In genomic region chr22:37019309-37020191, GRCh38 we compare ENCODE assay signal across 2 cellular contexts.
TF ChIP-seq lines count a peak whose summit lies in the region.

Gene MPST, plus strand, starts transcription at chr22:37019742. Its CDS starts 95 bp downstream, at chr22:37019837.
Gene TST, minus strand, starts transcription at chr22:37019447. Its CDS starts 715 bp downstream, at chr22:37018732.

TF ChIP-seq in Ishikawa, 13 proteins besides CTCF, POLR2A, EP300 and RAD21 (continued from another document):
- TF ChIP-seq, protein P1, sequence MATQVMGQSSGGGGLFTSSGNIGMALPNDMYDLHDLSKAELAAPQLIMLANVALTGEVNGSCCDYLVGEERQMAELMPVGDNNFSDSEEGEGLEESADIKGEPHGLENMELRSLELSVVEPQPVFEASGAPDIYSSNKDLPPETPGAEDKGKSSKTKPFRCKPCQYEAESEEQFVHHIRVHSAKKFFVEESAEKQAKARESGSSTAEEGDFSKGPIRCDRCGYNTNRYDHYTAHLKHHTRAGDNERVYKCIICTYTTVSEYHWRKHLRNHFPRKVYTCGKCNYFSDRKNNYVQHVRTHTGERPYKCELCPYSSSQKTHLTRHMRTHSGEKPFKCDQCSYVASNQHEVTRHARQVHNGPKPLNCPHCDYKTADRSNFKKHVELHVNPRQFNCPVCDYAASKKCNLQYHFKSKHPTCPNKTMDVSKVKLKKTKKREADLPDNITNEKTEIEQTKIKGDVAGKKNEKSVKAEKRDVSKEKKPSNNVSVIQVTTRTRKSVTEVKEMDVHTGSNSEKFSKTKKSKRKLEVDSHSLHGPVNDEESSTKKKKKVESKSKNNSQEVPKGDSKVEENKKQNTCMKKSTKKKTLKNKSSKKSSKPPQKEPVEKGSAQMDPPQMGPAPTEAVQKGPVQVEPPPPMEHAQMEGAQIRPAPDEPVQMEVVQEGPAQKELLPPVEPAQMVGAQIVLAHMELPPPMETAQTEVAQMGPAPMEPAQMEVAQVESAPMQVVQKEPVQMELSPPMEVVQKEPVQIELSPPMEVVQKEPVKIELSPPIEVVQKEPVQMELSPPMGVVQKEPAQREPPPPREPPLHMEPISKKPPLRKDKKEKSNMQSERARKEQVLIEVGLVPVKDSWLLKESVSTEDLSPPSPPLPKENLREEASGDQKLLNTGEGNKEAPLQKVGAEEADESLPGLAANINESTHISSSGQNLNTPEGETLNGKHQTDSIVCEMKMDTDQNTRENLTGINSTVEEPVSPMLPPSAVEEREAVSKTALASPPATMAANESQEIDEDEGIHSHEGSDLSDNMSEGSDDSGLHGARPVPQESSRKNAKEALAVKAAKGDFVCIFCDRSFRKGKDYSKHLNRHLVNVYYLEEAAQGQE (IDR thresholded peaks at IDR 0.05; ENCODE audit: low read depth): no peak
- TF ChIP-seq MAX (IDR thresholded peaks at IDR 0.05) (peak; percentile 5; the same call in 1 of the 2 replicates), USF1 (IDR thresholded peaks at IDR 0.05) (no peak), CEBPB (IDR thresholded peaks at IDR 0.05) (no peak), NFIC (IDR thresholded peaks at IDR 0.05) (no peak; the same call in 1 of the 2 replicates), YY1 (IDR thresholded peaks at IDR 0.05; ENCODE audit: low read depth) (peak; percentile 56; the same call in 1 of the 2 replicates), TAF1 (IDR thresholded peaks at IDR 0.05; ENCODE audit: low read depth) (peak; percentile 81; the same call in 1 of the 2 replicates)

TF ChIP-seq in GM12878, 131 proteins besides CTCF, POLR2A, EP300 and RAD21 (continued from another document):
- TF ChIP-seq BCLAF1 (IDR thresholded peaks at IDR 0.05) (peak; percentile 99), HDGF (IDR thresholded peaks at IDR 0.05) (0 out of 2 replicates have a peak, but pooled peaks have one; percentile 42), POU2F2 (IDR thresholded peaks at IDR 0.05; ENCODE audit: borderline replicate concordance, low read depth, low read length) (0 out of 3 replicates have a peak, but pooled peaks have one; percentile 20), NR2F1 (conservative IDR thresholded peaks at IDR 0.05) (peak; percentile 56; the same call in 1 of the 2 replicates), POLR2AphosphoS5 (IDR thresholded peaks at IDR 0.05; ENCODE audit: low read length) (peak; percentile 54; the same call in 1 of the 2 replicates), ZSCAN29 (IDR thresholded peaks at IDR 0.05) (0 out of 2 replicates have a peak, but pooled peaks have one; percentile 56), NR2C1 (IDR thresholded peaks at IDR 0.05) (peak; percentile 47), BHLHE40 (IDR thresholded peaks at IDR 0.05; ENCODE audit: borderline replicate concordance in 1 of 2, low read depth in 2 of 2, low read length in 1 of 2) (peak; percentile 71 to 99), CREB1 (IDR thresholded peaks at IDR 0.05; ENCODE audit: low read depth) (no peak), BACH1 (IDR thresholded peaks at IDR 0.05; ENCODE audit: borderline replicate concordance) (peak; percentile 81), IKZF1 (conservative IDR thresholded peaks at IDR 0.05) (peak; percentile 74; the same call in 1 of the 2 replicates), RELA (IDR thresholded peaks at IDR 0.05; ENCODE audit: borderline replicate concordance, partially characterized antibody) (no peak), GATAD2B (conservative IDR thresholded peaks at IDR 0.05; ENCODE audit: low read depth) (peak; percentile 17; the same call in 1 of the 2 replicates), ZNF217 (IDR thresholded peaks at IDR 0.05) (peak; percentile 43; the same call in 1 of the 2 replicates), DPF2 (IDR thresholded peaks at IDR 0.05) (peak; percentile 66; the same call in 1 of the 2 replicates), ASH2L (IDR thresholded peaks at IDR 0.05; ENCODE audit: borderline replicate concordance, low read depth) (0 out of 2 replicates have a peak, but pooled peaks have one; percentile 26), CHD1 (IDR thresholded peaks at IDR 0.05; ENCODE audit: low read depth, low read length) (peak; percentile 96), LARP7 (IDR thresholded peaks at IDR 0.05) (peak; percentile 74), SMARCA5 (IDR thresholded peaks at IDR 0.05) (peak; percentile 62; the same call in 1 of the 2 replicates), KLF5 (IDR thresholded peaks at IDR 0.05; ENCODE audit: partially characterized antibody) (peak; percentile 98), PML (IDR thresholded peaks at IDR 0.05; ENCODE audit: low read length) (no peak), JUND (IDR thresholded peaks at IDR 0.05; ENCODE audit: low read depth, low read length) (peak; percentile 95; the same call in 1 of the 2 replicates), MXI1 (IDR thresholded peaks at IDR 0.05; ENCODE audit: low read depth, low read length) (no peak), TAF1 (IDR thresholded peaks at IDR 0.05; ENCODE audit: borderline replicate concordance, low read depth, low read length) (peak; percentile 71; the same call in 1 of the 2 replicates), PAX8 (IDR thresholded peaks at IDR 0.05) (no peak), ZNF687 (IDR thresholded peaks at IDR 0.05) (0 out of 2 replicates have a peak, but pooled peaks have one; percentile 41)
- TF ChIP-seq, protein P2, sequence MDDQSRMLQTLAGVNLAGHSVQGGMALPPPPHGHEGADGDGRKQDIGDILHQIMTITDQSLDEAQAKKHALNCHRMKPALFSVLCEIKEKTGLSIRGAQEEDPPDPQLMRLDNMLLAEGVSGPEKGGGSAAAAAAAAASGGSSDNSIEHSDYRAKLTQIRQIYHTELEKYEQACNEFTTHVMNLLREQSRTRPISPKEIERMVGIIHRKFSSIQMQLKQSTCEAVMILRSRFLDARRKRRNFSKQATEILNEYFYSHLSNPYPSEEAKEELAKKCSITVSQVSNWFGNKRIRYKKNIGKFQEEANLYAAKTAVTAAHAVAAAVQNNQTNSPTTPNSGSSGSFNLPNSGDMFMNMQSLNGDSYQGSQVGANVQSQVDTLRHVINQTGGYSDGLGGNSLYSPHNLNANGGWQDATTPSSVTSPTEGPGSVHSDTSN (IDR thresholded peaks at IDR 0.05; ENCODE audit: insufficient replicate concordance, low read depth, low read length): no peak
- TF ChIP-seq, protein P3, sequence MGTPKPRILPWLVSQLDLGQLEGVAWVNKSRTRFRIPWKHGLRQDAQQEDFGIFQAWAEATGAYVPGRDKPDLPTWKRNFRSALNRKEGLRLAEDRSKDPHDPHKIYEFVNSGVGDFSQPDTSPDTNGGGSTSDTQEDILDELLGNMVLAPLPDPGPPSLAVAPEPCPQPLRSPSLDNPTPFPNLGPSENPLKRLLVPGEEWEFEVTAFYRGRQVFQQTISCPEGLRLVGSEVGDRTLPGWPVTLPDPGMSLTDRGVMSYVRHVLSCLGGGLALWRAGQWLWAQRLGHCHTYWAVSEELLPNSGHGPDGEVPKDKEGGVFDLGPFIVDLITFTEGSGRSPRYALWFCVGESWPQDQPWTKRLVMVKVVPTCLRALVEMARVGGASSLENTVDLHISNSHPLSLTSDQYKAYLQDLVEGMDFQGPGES (IDR thresholded peaks at IDR 0.05): 0 out of 2 replicates have a peak, but pooled peaks have one; percentile 27
- TF ChIP-seq, protein P4, sequence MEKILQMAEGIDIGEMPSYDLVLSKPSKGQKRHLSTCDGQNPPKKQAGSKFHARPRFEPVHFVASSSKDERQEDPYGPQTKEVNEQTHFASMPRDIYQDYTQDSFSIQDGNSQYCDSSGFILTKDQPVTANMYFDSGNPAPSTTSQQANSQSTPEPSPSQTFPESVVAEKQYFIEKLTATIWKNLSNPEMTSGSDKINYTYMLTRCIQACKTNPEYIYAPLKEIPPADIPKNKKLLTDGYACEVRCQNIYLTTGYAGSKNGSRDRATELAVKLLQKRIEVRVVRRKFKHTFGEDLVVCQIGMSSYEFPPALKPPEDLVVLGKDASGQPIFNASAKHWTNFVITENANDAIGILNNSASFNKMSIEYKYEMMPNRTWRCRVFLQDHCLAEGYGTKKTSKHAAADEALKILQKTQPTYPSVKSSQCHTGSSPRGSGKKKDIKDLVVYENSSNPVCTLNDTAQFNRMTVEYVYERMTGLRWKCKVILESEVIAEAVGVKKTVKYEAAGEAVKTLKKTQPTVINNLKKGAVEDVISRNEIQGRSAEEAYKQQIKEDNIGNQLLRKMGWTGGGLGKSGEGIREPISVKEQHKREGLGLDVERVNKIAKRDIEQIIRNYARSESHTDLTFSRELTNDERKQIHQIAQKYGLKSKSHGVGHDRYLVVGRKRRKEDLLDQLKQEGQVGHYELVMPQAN (conservative IDR thresholded peaks at IDR 0.05): peak; percentile 80
TF ChIP-seq in GM12878: peak in this region for 24.
